ENCODE assay signal across 1 cellular context in the genomic region with DNA sequence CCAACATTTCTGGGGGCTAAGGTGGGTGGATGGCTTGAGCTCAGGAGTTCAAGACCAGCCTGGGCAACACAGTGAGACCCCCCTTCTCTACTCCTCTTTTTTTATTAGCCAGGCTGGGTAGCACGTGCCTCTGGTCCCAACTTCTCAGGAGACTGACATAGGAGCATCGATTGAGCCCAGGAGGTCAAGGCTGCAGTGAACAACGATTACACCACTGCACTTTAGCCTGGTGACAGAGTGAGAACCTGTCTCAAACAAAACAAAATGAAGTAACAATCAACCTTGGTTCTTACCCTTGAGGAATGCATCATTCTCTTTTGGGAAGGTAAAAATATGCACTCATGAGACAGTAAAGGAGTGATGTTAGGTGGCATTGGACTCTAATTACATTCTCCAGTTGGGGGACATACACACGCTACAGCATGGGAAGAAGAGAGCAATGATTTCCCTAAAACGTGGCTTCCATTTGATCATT.
A peak's percentile ranks its signal among the peaks of the same experiment; 100 is the strongest.
TF ChIP-seq lines count a peak whose summit lies in the region.

No MANE protein-coding gene starts in this region.

TF ChIP-seq in liver, 16 proteins besides CTCF, POLR2A, EP300 and RAD21:
- TF ChIP-seq, protein P1, sequence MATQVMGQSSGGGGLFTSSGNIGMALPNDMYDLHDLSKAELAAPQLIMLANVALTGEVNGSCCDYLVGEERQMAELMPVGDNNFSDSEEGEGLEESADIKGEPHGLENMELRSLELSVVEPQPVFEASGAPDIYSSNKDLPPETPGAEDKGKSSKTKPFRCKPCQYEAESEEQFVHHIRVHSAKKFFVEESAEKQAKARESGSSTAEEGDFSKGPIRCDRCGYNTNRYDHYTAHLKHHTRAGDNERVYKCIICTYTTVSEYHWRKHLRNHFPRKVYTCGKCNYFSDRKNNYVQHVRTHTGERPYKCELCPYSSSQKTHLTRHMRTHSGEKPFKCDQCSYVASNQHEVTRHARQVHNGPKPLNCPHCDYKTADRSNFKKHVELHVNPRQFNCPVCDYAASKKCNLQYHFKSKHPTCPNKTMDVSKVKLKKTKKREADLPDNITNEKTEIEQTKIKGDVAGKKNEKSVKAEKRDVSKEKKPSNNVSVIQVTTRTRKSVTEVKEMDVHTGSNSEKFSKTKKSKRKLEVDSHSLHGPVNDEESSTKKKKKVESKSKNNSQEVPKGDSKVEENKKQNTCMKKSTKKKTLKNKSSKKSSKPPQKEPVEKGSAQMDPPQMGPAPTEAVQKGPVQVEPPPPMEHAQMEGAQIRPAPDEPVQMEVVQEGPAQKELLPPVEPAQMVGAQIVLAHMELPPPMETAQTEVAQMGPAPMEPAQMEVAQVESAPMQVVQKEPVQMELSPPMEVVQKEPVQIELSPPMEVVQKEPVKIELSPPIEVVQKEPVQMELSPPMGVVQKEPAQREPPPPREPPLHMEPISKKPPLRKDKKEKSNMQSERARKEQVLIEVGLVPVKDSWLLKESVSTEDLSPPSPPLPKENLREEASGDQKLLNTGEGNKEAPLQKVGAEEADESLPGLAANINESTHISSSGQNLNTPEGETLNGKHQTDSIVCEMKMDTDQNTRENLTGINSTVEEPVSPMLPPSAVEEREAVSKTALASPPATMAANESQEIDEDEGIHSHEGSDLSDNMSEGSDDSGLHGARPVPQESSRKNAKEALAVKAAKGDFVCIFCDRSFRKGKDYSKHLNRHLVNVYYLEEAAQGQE (IDR thresholded peaks at IDR 0.05) = no peak
- TF ChIP-seq, protein P2, sequence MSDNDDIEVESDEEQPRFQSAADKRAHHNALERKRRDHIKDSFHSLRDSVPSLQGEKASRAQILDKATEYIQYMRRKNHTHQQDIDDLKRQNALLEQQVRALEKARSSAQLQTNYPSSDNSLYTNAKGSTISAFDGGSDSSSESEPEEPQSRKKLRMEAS (IDR thresholded peaks at IDR 0.05) = peak; percentile 0
- TF ChIP-seq FOXA1 (IDR thresholded peaks at IDR 0.05) (no peak), JUND (IDR thresholded peaks at IDR 0.05) (peak in 1 of 2 donors; percentile 23), EGR1 (IDR thresholded peaks at IDR 0.05; ENCODE audit: low read depth in 2 of 2) (no peak), TAF1 (conservative IDR thresholded peaks at IDR 0.05) (no peak), GABPA (IDR thresholded peaks at IDR 0.05 in 1 of 2, conservative IDR thresholded peaks at IDR 0.05 in 1 of 2) (no peak), YY1 (IDR thresholded peaks at IDR 0.05) (no peak), SP1 (IDR thresholded peaks at IDR 0.05) (peak; percentile 14), HNF4G (IDR thresholded peaks at IDR 0.05) (peak; percentile 38), RXRA (IDR thresholded peaks at IDR 0.05) (peak; percentile 36 to 46), HNF4A (conservative IDR thresholded peaks at IDR 0.05) (peak; percentile 76 to 77)
- TF ChIP-seq, protein P3, sequence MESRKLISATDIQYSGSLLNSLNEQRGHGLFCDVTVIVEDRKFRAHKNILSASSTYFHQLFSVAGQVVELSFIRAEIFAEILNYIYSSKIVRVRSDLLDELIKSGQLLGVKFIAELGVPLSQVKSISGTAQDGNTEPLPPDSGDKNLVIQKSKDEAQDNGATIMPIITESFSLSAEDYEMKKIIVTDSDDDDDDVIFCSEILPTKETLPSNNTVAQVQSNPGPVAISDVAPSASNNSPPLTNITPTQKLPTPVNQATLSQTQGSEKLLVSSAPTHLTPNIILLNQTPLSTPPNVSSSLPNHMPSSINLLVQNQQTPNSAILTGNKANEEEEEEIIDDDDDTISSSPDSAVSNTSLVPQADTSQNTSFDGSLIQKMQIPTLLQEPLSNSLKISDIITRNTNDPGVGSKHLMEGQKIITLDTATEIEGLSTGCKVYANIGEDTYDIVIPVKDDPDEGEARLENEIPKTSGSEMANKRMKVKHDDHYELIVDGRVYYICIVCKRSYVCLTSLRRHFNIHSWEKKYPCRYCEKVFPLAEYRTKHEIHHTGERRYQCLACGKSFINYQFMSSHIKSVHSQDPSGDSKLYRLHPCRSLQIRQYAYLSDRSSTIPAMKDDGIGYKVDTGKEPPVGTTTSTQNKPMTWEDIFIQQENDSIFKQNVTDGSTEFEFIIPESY (IDR thresholded peaks at IDR 0.05) = no peak
TF ChIP-seq in liver: peak in this region for 6.
